ENCODE assay signal across 1 cellular context in the genomic region with DNA sequence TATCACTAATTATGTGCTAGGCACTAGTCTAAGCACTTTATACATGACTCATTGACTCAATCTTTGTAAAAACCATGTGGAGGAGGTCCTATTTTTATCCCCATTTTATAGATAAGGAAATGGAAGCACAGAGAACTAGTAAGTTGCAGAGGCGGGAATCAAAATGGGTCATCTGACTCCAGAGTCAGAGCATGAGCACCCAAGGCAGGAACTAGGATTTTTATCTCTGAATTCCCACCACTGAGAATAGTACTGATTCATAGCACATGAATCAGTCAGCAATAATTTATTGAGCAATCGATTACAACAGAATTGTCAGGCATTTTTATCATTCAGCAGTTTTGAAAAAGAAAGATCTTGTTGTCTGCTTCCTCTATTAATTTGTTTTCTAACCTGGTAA.
TF ChIP-seq lines count a peak whose summit lies in the region.

No MANE protein-coding gene starts in this region.

TF ChIP-seq in endothelial cell of umbilical vein, 7 proteins besides CTCF, POLR2A, EP300 and RAD21:
- peak; percentile 20 for TF ChIP-seq JUN (IDR thresholded peaks at IDR 0.05; ENCODE audit: borderline replicate concordance, insufficient read depth, insufficient read length, low read depth)
- TF ChIP-seq GATA2 (IDR thresholded peaks at IDR 0.05; ENCODE audit: insufficient read depth, insufficient read length, low read depth, low read length) = peak; percentile 47
- TF ChIP-seq FOS (IDR thresholded peaks at IDR 0.05; ENCODE audit: borderline replicate concordance, insufficient read depth, low read length) = peak; percentile 13
- TF ChIP-seq, protein P1, sequence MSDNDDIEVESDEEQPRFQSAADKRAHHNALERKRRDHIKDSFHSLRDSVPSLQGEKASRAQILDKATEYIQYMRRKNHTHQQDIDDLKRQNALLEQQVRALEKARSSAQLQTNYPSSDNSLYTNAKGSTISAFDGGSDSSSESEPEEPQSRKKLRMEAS (IDR thresholded peaks at IDR 0.05; ENCODE audit: insufficient read depth, insufficient read length) = no peak
